ENCODE assay signal across 7 cellular contexts in the genomic region with DNA sequence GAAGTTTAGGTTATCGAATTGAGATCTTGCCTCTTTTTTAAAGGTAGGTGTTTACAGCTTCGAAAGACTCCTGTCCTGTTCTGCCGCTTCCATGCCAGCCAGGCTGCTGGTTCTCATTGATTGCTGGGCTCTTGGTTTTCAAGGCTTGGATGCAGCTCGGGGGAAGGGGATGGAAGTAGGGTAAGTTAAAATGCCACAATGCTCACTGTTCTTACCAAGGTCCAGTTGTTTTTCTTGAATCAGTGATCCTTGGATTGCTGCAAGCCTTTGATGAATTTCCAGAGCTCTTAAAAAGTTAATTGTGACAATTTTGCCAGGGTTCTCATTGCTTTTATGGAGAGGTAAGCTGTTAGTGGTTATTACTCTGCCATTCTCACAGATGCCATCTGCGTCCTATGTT.
"Had no signal": no experiment of that assay in that cellular context is flagged by ENCODE, and none has a peak within 500 bp of the region (broad histone marks: within the 10 kb centered on the region; RNA-seq: fewer than 3 reads in every experiment).

No MANE protein-coding gene starts in this region.

- H3K36me3 Mint-ChIP-seq: IgD-negative memory B cell had no signal

- H3K27ac ChIP-seq: HL-60 had no signal

- DNase-seq: H9, HCEC 1CT, HFFc6 had no signal

- H2AFZ ChIP-seq: GM23338 had no signal

- ATAC-seq: GM23338, HepG2 had no signal

- H3K4me3 Mint-ChIP-seq: GM23338, H9, HFFc6, IgD-negative memory B cell had no signal

- H3K9me3 Mint-ChIP-seq: GM23338, H9, HFFc6 had no signal

- H3K27ac Mint-ChIP-seq: GM23338, HFFc6, IgD-negative memory B cell had no signal

- H3K4me1 Mint-ChIP-seq: GM23338 had no signal

- H3K4me2 ChIP-seq: GM23338 had no signal

- H3K4me3 ChIP-seq: GM23338 had no signal
